In the genomic region with DNA sequence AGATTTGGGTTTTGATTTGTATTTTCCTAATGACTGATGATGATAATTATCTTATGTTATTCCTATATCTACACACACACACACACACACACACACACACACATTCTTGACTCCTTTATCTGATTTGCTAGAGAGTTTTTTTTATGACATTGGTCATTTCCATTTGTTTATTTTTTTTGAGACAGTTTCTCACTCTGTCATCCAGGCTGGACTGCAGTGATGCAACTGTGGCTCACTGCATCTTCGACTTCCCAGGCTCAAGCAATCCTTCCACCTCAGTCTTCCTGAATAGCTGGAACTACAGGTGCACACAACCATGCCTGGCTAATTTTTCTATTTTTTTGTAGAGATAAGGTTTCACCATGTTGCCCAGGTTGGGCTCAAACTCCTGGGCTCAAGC, we compare ENCODE assay signal across 13 cellular contexts. TPM values are rescaled to one million over a fixed set of nuclear protein-coding genes. Genes with fewer than 3 reads are reported as not detected.
DNase-seq lines count a peak whose midpoint lies in the region; ATAC-seq and TF ChIP-seq lines count a peak whose summit lies in the region.
"Had no signal": no experiment of that assay in that cellular context is flagged by ENCODE, and none has a peak within 500 bp of the region (broad histone marks: within the 10 kb centered on the region; RNA-seq: fewer than 3 reads in every experiment).

No MANE protein-coding gene starts in this region.

- ATAC-seq in HG02571 (IDR thresholded peaks at IDR 0.05; ENCODE audit: unreplicated experiment) = no peak
- ATAC-seq: CD8-positive, alpha-beta T cell; GM23338 had no signal

- intact Hi-C loops in esophagus squamous epithelium (cut with DNase I) = no loop called here

- H3K4me3 ChIP-seq in esophagus squamous epithelium = no peak overlapping the region
- H3K4me3 ChIP-seq: GM23338 had no signal

- DNase-seq in EH (ENCODE audit: low read depth) = peak; percentile 60
- peak; percentile 3 for DNase-seq in HCEC 1CT
- peak; percentile 11 for DNase-seq in amniotic epithelial cell (ENCODE audit: low read depth)
- DNase-seq in NCI-H446 (lab: John Stamatoyannopoulos, UW) = no peak
- no peak for DNase-seq in NCI-H2196 (lab: John Stamatoyannopoulos, UW; ENCODE audit: unreplicated experiment)
- DNase-seq in esophagus squamous epithelium (lab: John Stamatoyannopoulos, UW) = no peak
- DNase-seq: CD8-positive, alpha-beta T cell; COR-L47; DND-41; H9; KG1 had no signal

- H3K4me1 ChIP-seq in esophagus squamous epithelium = no peaks in the 10 kb centered on the region

- no peaks in the 10 kb centered on the region for H3K27me3 ChIP-seq in esophagus squamous epithelium

- 75% methylated on average over 1 of the region's 1 CpG; no CpG with 5 or more reads in 1 of the 2 donors for WGBS in esophagus squamous epithelium, 2 donors

- no peak for TF ChIP-seq CTCF in esophagus squamous epithelium (IDR thresholded peaks at IDR 0.05)

- TF ChIP-seq POLR2A in esophagus squamous epithelium (IDR thresholded peaks at IDR 0.05) = no peak

- H3K36me3 ChIP-seq in esophagus squamous epithelium = peaks cover 0 to 24% (median 0%) of the 10 kb centered on the region in 3 donors

- no peak overlapping the region for H3K27ac ChIP-seq in esophagus squamous epithelium

- no peaks in the 10 kb centered on the region for H3K9me3 ChIP-seq in esophagus squamous epithelium

RNA-seq across cellular contexts. Expression of a gene that starts 6.7 kb away (rescaled TPM):
- total RNA-seq in esophagus squamous epithelium = 1 to 10 TPM; 2.5 to 6.3 (median 4.2) TPM

Comparison
In these comparisons a context has a peak if more than half of its experiments do, and no peak if none do; other contexts are left out.
1. DNase-seq: peak in EH (single experiment), HCEC 1CT (single experiment) and amniotic epithelial cell (single experiment); none in NCI-H446 (0 of 2), NCI-H2196 (single experiment) and esophagus squamous epithelium (single experiment).